In genomic region chr9:34408173-34408572, GRCh38 we compare ENCODE assay signal across 25 cellular contexts. TPM values are rescaled to one million over a fixed set of nuclear protein-coding genes. Genes with fewer than 3 reads are reported as not detected.
A peak's percentile ranks its signal among the peaks of the same experiment; 100 is the strongest.
DNase-seq lines count a peak whose midpoint lies in the region; ATAC-seq lines count a peak whose summit lies in the region.
"Had no signal": no experiment of that assay in that cellular context is flagged by ENCODE, and none has a peak within 500 bp of the region (broad histone marks: within the 10 kb centered on the region; RNA-seq: fewer than 3 reads in every experiment).

No MANE protein-coding gene starts in this region.

- no peak for ATAC-seq in activated T-helper 17 cell treated with anti-CD3 and anti-CD28 coated beads, Interleukin-2, amount 50 U/mL, for 72 hours (replicated peaks)
- ATAC-seq: GM12878, HCT116 had no signal

- no peaks in the 10 kb centered on the region for H3K4me1 Mint-ChIP-seq in activated T-helper 17 cell treated with anti-CD3 and anti-CD28 coated beads, Interleukin-2, amount 50 U/mL, for 72 hours
- H3K4me1 Mint-ChIP-seq: CD8-positive, alpha-beta memory T cell had no signal

- H3K9me3 Mint-ChIP-seq in activated T-helper 17 cell treated with anti-CD3 and anti-CD28 coated beads, Interleukin-2, amount 50 U/mL, for 72 hours, result peaks cover 4% of the 10 kb centered on the region
- H3K9me3 Mint-ChIP-seq: CD14-positive monocyte; CD8-positive, alpha-beta memory T cell; IgD-negative memory B cell had no signal

- H3K4me3 Mint-ChIP-seq in activated T-helper 17 cell treated with anti-CD3 and anti-CD28 coated beads, Interleukin-2, amount 50 U/mL, for 72 hours, result no peak overlapping the region
- H3K4me3 Mint-ChIP-seq: CD14-positive monocyte; CD8-positive, alpha-beta memory T cell; IgD-negative memory B cell had no signal

- no peak overlapping the region for H3K27ac Mint-ChIP-seq in activated T-helper 17 cell treated with anti-CD3 and anti-CD28 coated beads, Interleukin-2, amount 50 U/mL, for 72 hours
- H3K27ac Mint-ChIP-seq: IgD-negative memory B cell had no signal

- no peaks in the 10 kb centered on the region for H3K27me3 Mint-ChIP-seq in activated T-helper 17 cell treated with anti-CD3 and anti-CD28 coated beads, Interleukin-2, amount 50 U/mL, for 72 hours
- H3K27me3 Mint-ChIP-seq: CD8-positive, alpha-beta memory T cell; IgD-negative memory B cell had no signal

- peak; percentile 59 for DNase-seq in DMS 273 (lab: John Stamatoyannopoulos, UW; ENCODE audit: unreplicated experiment)
- no peak for DNase-seq in DMS 273 treated with DMSO at 0.1 percent for 48 hours (lab: John Stamatoyannopoulos, UW)
- DNase-seq in D341Med (ENCODE audit: low spot score), result peak; percentile 51
- DNase-seq in NCI-H2171 (lab: John Stamatoyannopoulos, UW), result peak; percentile 49
- peak; percentile 32 for DNase-seq in cerebellar cortex (ENCODE audit: low spot score)
- DNase-seq in HT-29 (ENCODE audit: low spot score), result no peak
- no peak for DNase-seq in mucosa of gallbladder (ENCODE audit: low spot score)
- DNase-seq: BE2C; CD8-positive, alpha-beta memory T cell; GDM1; GOT3; MM.1S; NCI-H2081; NCI-H446; NCI-H526 treated with DMSO at 0.1 percent for 48 hours; NK-92 treated with Interleukin-12 subunit alpha and Interleukin-12 subunit beta, amount 100 ng/mL, for 24 hours; PC-9; Right ventricle myocardium superior; RPMI8226 had no signal

- H3K36me3 Mint-ChIP-seq in activated T-helper 17 cell treated with anti-CD3 and anti-CD28 coated beads, Interleukin-2, amount 50 U/mL, for 72 hours (ENCODE audit: low read depth), result peaks cover 9% of the 10 kb centered on the region

RNA-seq across cellular contexts. Expression of gene MYORG, which starts 31.5 kb away (rescaled TPM):
- total RNA-seq in HT-29 (2014; rRNA removed; shearing (Covaris generic)), result 26.5 and 29.5 TPM in 2 replicates
- 94.5 TPM for total RNA-seq in mucosa of gallbladder
- 1 to 10 TPM; 1.6 to 3.5 TPM for total RNA-seq in activated T-helper 17 cell treated with anti-CD3 and anti-CD28 coated beads, Interleukin-2, amount 50 U/mL, for 72 hours

RNA-seq across cellular contexts. Expression of gene FAM219A, which starts 50.2 kb away (rescaled TPM):
- 8.0 and 10.3 TPM in 2 replicates for total RNA-seq in HT-29 (2014; rRNA removed; shearing (Covaris generic))
- 24.0 TPM for total RNA-seq in mucosa of gallbladder
- total RNA-seq in activated T-helper 17 cell treated with anti-CD3 and anti-CD28 coated beads, Interleukin-2, amount 50 U/mL, for 72 hours, result 10 to 100 TPM; 12.5 to 12.9 TPM

RNA-seq across cellular contexts. Expression of gene DNAI1, which starts 50.4 kb away (rescaled TPM):
- total RNA-seq in HT-29 (2014; rRNA removed; shearing (Covaris generic)), result not detected in 2 replicates
- total RNA-seq in mucosa of gallbladder, result 0.52 TPM
- not detected for total RNA-seq in activated T-helper 17 cell treated with anti-CD3 and anti-CD28 coated beads, Interleukin-2, amount 50 U/mL, for 72 hours
- total RNA-seq: CD8-positive, alpha-beta memory T cell; GM12878; Right ventricle myocardium superior; SJSA1 had no signal

Comparison
In these comparisons a context has a peak if more than half of its experiments do, and no peak if none do; other contexts are left out.
1. DNase-seq: peak in DMS 273 (single experiment), D341Med (single experiment), NCI-H2171 (single experiment) and cerebellar cortex (single experiment); none in DMS 273 treated with DMSO at 0.1 percent for 48 hours (single experiment), HT-29 (single experiment) and mucosa of gallbladder (single experiment).